Comparison of ENCODE assay signal across 8 cellular contexts in genomic region chr2:47520825-47521665, GRCh38. TPM values are rescaled to one million over a fixed set of nuclear protein-coding genes. Genes with fewer than 3 reads are reported as not detected.
DNase-seq lines count a peak whose midpoint lies in the region; ATAC-seq and TF ChIP-seq lines count a peak whose summit lies in the region.

No MANE protein-coding gene starts in this region.

- peak; percentile 84 for ATAC-seq in GM18498 (IDR thresholded peaks at IDR 0.05; ENCODE audit: unreplicated experiment)
- ATAC-seq in HG02884 (IDR thresholded peaks at IDR 0.05; ENCODE audit: unreplicated experiment), result peak; percentile 79
- peak; percentile 69 for ATAC-seq in WTC11

- H3K27ac Mint-ChIP-seq in WTC11, result no peak overlapping the region

- H3K9me2 ChIP-seq in hepatocyte (replicated peaks; ENCODE audit: insufficient read depth), result no peaks in the 10 kb centered on the region

- TF ChIP-seq CTCF in WTC11 (IDR thresholded peaks at IDR 0.05), result no peak; the same call in 1 of the 2 replicates
- TF ChIP-seq CTCF in breast epithelium (IDR thresholded peaks at IDR 0.05), result no peak
- TF ChIP-seq CTCF in hepatocyte (IDR thresholded peaks at IDR 0.05; ENCODE audit: poor library complexity), result no peak

- H3K9me3 ChIP-seq in breast epithelium, result no peaks in the 10 kb centered on the region
- no peaks in the 10 kb centered on the region for H3K9me3 ChIP-seq in hepatocyte (ENCODE audit: low read depth)

- no peak overlapping the region for H2AFZ ChIP-seq in hepatocyte

- 0 out of 2 replicates have a peak, but pooled peaks cover 5% of the 10 kb centered on the region for H3K36me3 Mint-ChIP-seq in WTC11

- intact Hi-C loops in breast epithelium (cut with DNase I; ENCODE audit: low total_unique reads), result no loop called here

- H3K27me3 ChIP-seq in breast epithelium (no peaks in the 10 kb centered on the region), hepatocyte (no peaks in the 10 kb centered on the region)

- peak overlapping the region; percentile 45 for H3K4me3 Mint-ChIP-seq in WTC11

- no peaks in the 10 kb centered on the region for H4K20me1 ChIP-seq in hepatocyte (ENCODE audit: insufficient read depth, poor library complexity, severe bottlenecking)

- H3K36me3 ChIP-seq in breast epithelium (no peaks in the 10 kb centered on the region), hepatocyte (replicated peaks; ENCODE audit: insufficient read depth, low read depth) (no peaks in the 10 kb centered on the region)

- DNase-seq in NCI-H2029 treated with DMSO at 0.1 percent for 48 hours (lab: John Stamatoyannopoulos, UW) (peak; percentile 50), WTC11 (ENCODE audit: low spot score) (peak; percentile 62), breast epithelium (ENCODE audit: low spot score in 2 of 2) (peak in 1 of 2 donors; percentile 17), kidney tubule cell (ENCODE audit: low spot score) (peak; percentile 83), hepatocyte (ENCODE audit: low spot score) (no peak)
- DNase-seq in stimulated activated CD4-positive, alpha-beta T cell treated with anti-CD3 and anti-CD28 coated beads, TNF-alpha, amount 100 ng/mL, for 48 hours (ENCODE audit: low read depth in 3 of 3), result peak; percentile 43 to 57 (median 48)

- H3K4me1 ChIP-seq in breast epithelium (peaks cover 0 to 5% of the 10 kb centered on the region in 2 donors), hepatocyte (ENCODE audit: insufficient read depth) (no peaks in the 10 kb centered on the region)

- POLR2A ChIA-PET in WTC11 (lab: Charles Lee), result interaction anchor here (0.6 to 1.0 kb wide), 2 partner anchors 38 to 253 kb away, joined by 3 to 5 read pairs; no protein-coding TSS in a partner anchor

- CTCF ChIA-PET in WTC11 (lab: Charles Lee), result interaction anchor here (0.9 to 2.1 kb wide), 12 partner anchors 7 to 262 kb away, joined by 3 to 15 read pairs (median 4); partner anchors contain the start of gene MSH6

- H3K4me3 ChIP-seq in breast epithelium (peak overlapping the region; percentile 36 to 73 (median 48)), hepatocyte (no peak overlapping the region)

- no peaks in the 10 kb centered on the region for H3K79me2 ChIP-seq in hepatocyte

- H3K27ac ChIP-seq in breast epithelium (no peak overlapping the region), hepatocyte (no peak overlapping the region)

- peaks cover 3% of the 10 kb centered on the region; the same call in 1 of the 2 replicates for H3K27me3 Mint-ChIP-seq in WTC11 (ENCODE audit: low read depth)

- H3K4me2 ChIP-seq in hepatocyte, result no peak overlapping the region

- H3K4me1 Mint-ChIP-seq in WTC11, result peaks cover 21% of the 10 kb centered on the region

- H3K9me3 Mint-ChIP-seq in WTC11, result no peaks in the 10 kb centered on the region

- WGBS in hepatocyte (ENCODE audit: low lambda C conversion rate, missing lambda C conversion rate), result 86% methylated on average over 73 of the region's 97 CpGs

- no peak for TF ChIP-seq POLR2A in breast epithelium (IDR thresholded peaks at IDR 0.05)

TF ChIP-seq in WTC11, 78 proteins besides CTCF, POLR2A, EP300 and RAD21:
- TF ChIP-seq OVOL2 (CRISPR knock-in tag; IDR thresholded peaks at IDR 0.05; ENCODE audit: borderline replicate concordance), result no peak
- TF ChIP-seq ZNF425 (CRISPR knock-in tag; conservative IDR thresholded peaks at IDR 0.05), result no peak
- TF ChIP-seq, protein P1, sequence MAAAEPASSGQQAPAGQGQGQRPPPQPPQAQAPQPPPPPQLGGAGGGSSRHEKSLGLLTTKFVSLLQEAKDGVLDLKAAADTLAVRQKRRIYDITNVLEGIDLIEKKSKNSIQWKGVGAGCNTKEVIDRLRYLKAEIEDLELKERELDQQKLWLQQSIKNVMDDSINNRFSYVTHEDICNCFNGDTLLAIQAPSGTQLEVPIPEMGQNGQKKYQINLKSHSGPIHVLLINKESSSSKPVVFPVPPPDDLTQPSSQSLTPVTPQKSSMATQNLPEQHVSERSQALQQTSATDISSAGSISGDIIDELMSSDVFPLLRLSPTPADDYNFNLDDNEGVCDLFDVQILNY (CRISPR knock-in tag; IDR thresholded peaks at IDR 0.05), result no peak
- no peak for TF ChIP-seq FOXK1 (CRISPR knock-in tag; IDR thresholded peaks at IDR 0.05)
- no peak for TF ChIP-seq SOX15 (CRISPR knock-in tag; IDR thresholded peaks at IDR 0.05)
- TF ChIP-seq HMGXB4 (CRISPR knock-in tag; IDR thresholded peaks at IDR 0.05), result peak; percentile 50; the same call in 1 of the 2 replicates
- TF ChIP-seq ZNF396 (CRISPR knock-in tag; IDR thresholded peaks at IDR 0.05; ENCODE audit: borderline replicate concordance), result no peak
- TF ChIP-seq JAZF1 (CRISPR knock-in tag; IDR thresholded peaks at IDR 0.05), result no peak
- no peak for TF ChIP-seq GTF2I (CRISPR knock-in tag; conservative IDR thresholded peaks at IDR 0.05)
- no peak for TF ChIP-seq ERG (CRISPR knock-in tag; IDR thresholded peaks at IDR 0.05)
- 0 out of 2 replicates have a peak, but pooled peaks have one; percentile 37 for TF ChIP-seq TP53 (CRISPR knock-in tag; IDR thresholded peaks at IDR 0.05)
- no peak for TF ChIP-seq HMGA2 (CRISPR knock-in tag; IDR thresholded peaks at IDR 0.05)

RNA-seq across cellular contexts. Expression of gene KCNK12, which starts 49.7 kb away (rescaled TPM):
- total RNA-seq in WTC11 (2021) (8.4 to 11.1 TPM (median 9.2 TPM) in 3 replicates), breast epithelium (not detected), hepatocyte (9.6 and 9.8 TPM in 2 replicates)
- 27.6 and 30.0 TPM in 2 replicates for polyA plus RNA-seq in hepatocyte
